In the genomic region with DNA sequence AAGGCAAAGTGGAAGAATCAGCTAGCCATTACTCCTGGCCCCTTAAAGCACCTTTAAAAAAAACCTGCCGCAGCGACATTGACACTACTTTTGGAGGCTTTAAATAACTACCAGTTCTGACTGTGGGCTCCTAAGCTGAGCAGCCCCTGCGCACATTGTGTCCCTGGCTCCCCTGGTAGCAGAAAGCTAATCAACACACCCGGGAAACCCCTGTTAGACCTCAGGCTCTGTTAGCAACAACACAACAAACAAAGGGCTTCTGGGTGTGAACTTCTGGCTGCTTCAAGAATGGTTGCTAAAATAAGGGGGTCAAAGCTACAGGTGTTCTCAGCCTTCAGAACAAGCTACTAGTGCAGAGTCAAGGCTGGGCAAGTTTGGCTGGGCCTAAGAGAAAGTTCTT, we compare ENCODE assay signal across 21 cellular contexts.
DNase-seq lines count a peak whose midpoint lies in the region; ATAC-seq and TF ChIP-seq lines count a peak whose summit lies in the region.
"Had no signal": no experiment of that assay in that cellular context is flagged by ENCODE, and none has a peak within 500 bp of the region (broad histone marks: within the 10 kb centered on the region; RNA-seq: fewer than 3 reads in every experiment).

No MANE protein-coding gene starts in this region.

- peak; percentile 55 for ATAC-seq in Right ventricle myocardium inferior
- peak; percentile 39 for ATAC-seq in left ventricle myocardium superior
- no peak for ATAC-seq in HG03378 (IDR thresholded peaks at IDR 0.05; ENCODE audit: unreplicated experiment)
- ATAC-seq: A549, HCT116 had no signal

- H3K9me3 ChIP-seq in right atrium auricular region (no peaks in the 10 kb centered on the region), DOHH2 (ENCODE audit: control insufficient read depth, insufficient read depth, low read length) (no peaks in the 10 kb centered on the region), neutrophil (no peaks in the 10 kb centered on the region)
- H3K9me3 ChIP-seq: A549 had no signal

- H3K4me3 ChIP-seq in right atrium auricular region (no peak overlapping the region), DOHH2 (ENCODE audit: low read length) (no peak overlapping the region), neutrophil (ENCODE audit: low read depth in 1 of 2, low read length in 1 of 2) (no peak overlapping the region)
- H3K4me3 ChIP-seq: A549, GM23248 had no signal

- peaks cover 0 to 21% of the 10 kb centered on the region in 2 donors for H3K4me1 ChIP-seq in right atrium auricular region
- H3K4me1 ChIP-seq in DOHH2 (ENCODE audit: control insufficient read depth, low read length) = peaks cover 54% of the 10 kb centered on the region
- H3K4me1 ChIP-seq in neutrophil (ENCODE audit: control insufficient read depth in 1 of 2, insufficient read depth in 1 of 2, low read depth in 1 of 2, low read length in 1 of 2) = peaks cover 11 to 17% of the 10 kb centered on the region in 2 experiments
- H3K4me1 ChIP-seq: A549 had no signal

- H3K9me2 ChIP-seq in DOHH2 (replicated peaks; ENCODE audit: control insufficient read depth, low read length) = no peaks in the 10 kb centered on the region

- no peaks in the 10 kb centered on the region for H4K20me1 ChIP-seq in DOHH2 (ENCODE audit: control insufficient read depth, insufficient read depth, low read depth, low read length)

- H3K4me2 ChIP-seq in DOHH2 (ENCODE audit: low read length) = peak overlapping the region; percentile 50; the same call in 1 of the 2 replicates
- H3K4me2 ChIP-seq: A549 had no signal

- no peaks in the 10 kb centered on the region for H3F3A ChIP-seq in DOHH2 (ENCODE audit: control insufficient read depth, insufficient read depth)

- H3K27me3 ChIP-seq in right atrium auricular region = no peaks in the 10 kb centered on the region
- H3K27me3 ChIP-seq in DOHH2 (ENCODE audit: control insufficient read depth, low read length) = no peaks in the 10 kb centered on the region
- H3K27me3 ChIP-seq in neutrophil = no peaks in the 10 kb centered on the region

- H3K36me3 ChIP-seq in right atrium auricular region = no peaks in the 10 kb centered on the region
- H3K36me3 ChIP-seq in DOHH2 (ENCODE audit: control insufficient read depth, low read length) = no peaks in the 10 kb centered on the region
- H3K36me3 ChIP-seq in neutrophil = no peaks in the 10 kb centered on the region

- intact Hi-C loops in Right ventricle myocardium inferior (cut with DNase I) = loop anchor here (2.0 kb wide), 1 partner anchor 76 kb away; no protein-coding TSS in a partner anchor
- intact Hi-C loops in left ventricle myocardium superior (cut with micrococcal nuclease) = loop anchor here (10.0 kb wide), 1 partner anchor 114 kb away; no protein-coding TSS in a partner anchor

- H3K27ac ChIP-seq in right atrium auricular region (peak overlapping the region in 1 of 2 donors; percentile 2), DOHH2 (ENCODE audit: low read depth, low read length) (no peak overlapping the region), neutrophil (peak overlapping the region; percentile 64)
- H3K27ac ChIP-seq: 22Rv1, A549, GM23248 had no signal

- TF ChIP-seq CTCF in right atrium auricular region (IDR thresholded peaks at IDR 0.05) (no peak), DOHH2 (IDR thresholded peaks at IDR 0.05; ENCODE audit: low read depth, low read length, poor library complexity, severe bottlenecking) (no peak), neutrophil (IDR thresholded peaks at IDR 0.05) (no peak)

- no peak for DNase-seq in Right ventricle myocardium inferior (ENCODE audit: missing footprints)
- DNase-seq in right atrium auricular region (ENCODE audit: low spot score) = no peak
- DNase-seq in left ventricle myocardium superior = no peak
- no peak for DNase-seq in activated CD4-positive, alpha-beta T cell treated with anti-CD3 and anti-CD28 coated beads for 1 hour
- DNase-seq: C1 segment of cervical spinal cord; CD4-positive, CD25-positive, alpha-beta regulatory T cell; CD8-positive, alpha-beta memory T cell; COR-L47; DMS 273 treated with DMSO at 0.1 percent for 48 hours; DMS53; DND-41; GDM1; GM23248; H7; HFFc6 had no signal

- no peaks in the 10 kb centered on the region for H3K79me2 ChIP-seq in DOHH2 (ENCODE audit: control insufficient read depth, low read length)
